8 cellular contexts compared by ENCODE assay signal in genomic region chr12:121060149-121061001, GRCh38. TPM values are rescaled to one million over a fixed set of nuclear protein-coding genes. Genes with fewer than 3 reads are reported as not detected.
A peak's percentile ranks its signal among the peaks of the same experiment; 100 is the strongest.
DNase-seq lines count a peak whose midpoint lies in the region; ATAC-seq and TF ChIP-seq lines count a peak whose summit lies in the region.

No MANE protein-coding gene starts in this region.

- DNase-seq in AG09319 (ENCODE audit: extremely low read depth, low read depth) (peak; percentile 49), NCI-H460 (ENCODE audit: extremely low read depth, low read depth) (peak; percentile 61)
- DNase-seq in activated CD4-positive, alpha-beta memory T cell treated with anti-CD3 and anti-CD28 coated beads, Interleukin-2, amount 10 ng/mL, durations not matched to agents 7 days and 5 days, result peak; percentile 79

- H3K4me1 ChIP-seq in endocrine pancreas (ENCODE audit: control insufficient read depth, insufficient read depth, low read length) (no peaks in the 10 kb centered on the region), mononuclear cell (ENCODE audit: insufficient read depth, low read length) (peaks cover 16% of the 10 kb centered on the region)

- H3K9ac ChIP-seq in endocrine pancreas (ENCODE audit: control insufficient read depth, insufficient read depth, low read length), result no peak overlapping the region

- H3K27me3 Mint-ChIP-seq in activated CD4-positive, alpha-beta memory T cell treated with anti-CD3 and anti-CD28 coated beads, Interleukin-2, amount 10 ng/mL, durations not matched to agents 7 days and 5 days, result no peaks in the 10 kb centered on the region

- CTCF ChIA-PET in activated CD4-positive, alpha-beta memory T cell treated with anti-CD3 and anti-CD28 coated beads, Interleukin-2, amount 10 ng/mL, durations not matched to agents 7 days and 5 days (lab: Charles Lee), result interaction anchor here (0.6 to 4.7 kb wide), 48 partner anchors 8 to 523 kb away, joined by 3 to 47 read pairs (median 5); partner anchors contain the start of genes OASL, P2RX7 and POP5

- peak overlapping the region; percentile 98 for H3K27ac Mint-ChIP-seq in activated CD4-positive, alpha-beta memory T cell treated with anti-CD3 and anti-CD28 coated beads, Interleukin-2, amount 10 ng/mL, durations not matched to agents 7 days and 5 days

- POLR2A ChIA-PET in activated CD4-positive, alpha-beta memory T cell treated with anti-CD3 and anti-CD28 coated beads, Interleukin-2, amount 10 ng/mL, durations not matched to agents 7 days and 5 days (lab: Charles Lee), result interaction anchor here (0.8 to 3.4 kb wide), 21 partner anchors 9 to 768 kb away, joined by 3 to 32 read pairs (median 5); partner anchors contain the start of genes ANAPC5, C12orf43, OASL and RNF34

- peak overlapping the region; percentile 24 for H3K4me3 ChIP-seq in endocrine pancreas (ENCODE audit: control insufficient read depth, insufficient read depth, low read length)
- H3K4me3 ChIP-seq in mononuclear cell (ENCODE audit: low read length), result peak overlapping the region; percentile 54

- ATAC-seq in GM18508 (IDR thresholded peaks at IDR 0.05; ENCODE audit: insufficient read depth, unreplicated experiment), result peak; percentile 66
- ATAC-seq in HG02973 (IDR thresholded peaks at IDR 0.05; ENCODE audit: unreplicated experiment), result peak; percentile 84

- H3K4me1 Mint-ChIP-seq in activated CD4-positive, alpha-beta memory T cell treated with anti-CD3 and anti-CD28 coated beads, Interleukin-2, amount 10 ng/mL, durations not matched to agents 7 days and 5 days, result peaks cover 37% of the 10 kb centered on the region

- TF ChIP-seq CTCF in AG09319 (IDR thresholded peaks at IDR 0.05; ENCODE audit: low read depth, low read length), result peak; percentile 62

- H3K27ac ChIP-seq in temporal lobe (ENCODE audit: low read depth, low read length), result peak overlapping the region; percentile 44

- H3K36me3 ChIP-seq in endocrine pancreas (ENCODE audit: control insufficient read depth, insufficient read depth, low read length), result no peaks in the 10 kb centered on the region

- no peaks in the 10 kb centered on the region for H3K9me3 Mint-ChIP-seq in activated CD4-positive, alpha-beta memory T cell treated with anti-CD3 and anti-CD28 coated beads, Interleukin-2, amount 10 ng/mL, durations not matched to agents 7 days and 5 days

- H3K27me3 ChIP-seq in endocrine pancreas (ENCODE audit: control insufficient read depth, insufficient read depth, low read length) (no peaks in the 10 kb centered on the region), mononuclear cell (ENCODE audit: insufficient read depth, low read length) (no peaks in the 10 kb centered on the region)

- H3K9me3 ChIP-seq in endocrine pancreas (ENCODE audit: control insufficient read depth, low read length) (no peaks in the 10 kb centered on the region), mononuclear cell (ENCODE audit: low read depth, low read length) (no peaks in the 10 kb centered on the region)

- H3K4me3 Mint-ChIP-seq in activated CD4-positive, alpha-beta memory T cell treated with anti-CD3 and anti-CD28 coated beads, Interleukin-2, amount 10 ng/mL, durations not matched to agents 7 days and 5 days, result peak overlapping the region; percentile 80

- no peaks in the 10 kb centered on the region for H3K36me3 Mint-ChIP-seq in activated CD4-positive, alpha-beta memory T cell treated with anti-CD3 and anti-CD28 coated beads, Interleukin-2, amount 10 ng/mL, durations not matched to agents 7 days and 5 days (ENCODE audit: low read depth)

RNA-seq across cellular contexts. Expression of gene OASL, which starts 21.3 kb away (rescaled TPM):
- 0.17 TPM in 1 of 2 replicates, not detected in the other for total RNA-seq in NCI-H460 (2014; rRNA removed; shearing (Covaris generic))
- polyA plus RNA-seq in NCI-H460 (2014; cell fraction: nucleus; rRNA removed), result not detected in 2 replicates
- 100 to 1,000 TPM; 104 to 107 TPM for total RNA-seq in activated CD4-positive, alpha-beta memory T cell treated with anti-CD3 and anti-CD28 coated beads, Interleukin-2, amount 10 ng/mL, durations not matched to agents 7 days and 5 days
- total RNA-seq in mononuclear cell (18.5 TPM), temporal lobe (under 0.01 TPM)

RNA-seq across cellular contexts. Expression of gene C12orf43, which starts 44.1 kb away (rescaled TPM):
- 17.8 and 18.6 TPM in 2 replicates for total RNA-seq in NCI-H460 (2014; rRNA removed; shearing (Covaris generic))
- polyA plus RNA-seq in NCI-H460 (2014; cell fraction: nucleus; rRNA removed), result 5.3 and 14.6 TPM in 2 replicates
- 10 to 100 TPM; 11.5 to 12.3 TPM for total RNA-seq in activated CD4-positive, alpha-beta memory T cell treated with anti-CD3 and anti-CD28 coated beads, Interleukin-2, amount 10 ng/mL, durations not matched to agents 7 days and 5 days
- total RNA-seq in mononuclear cell, result 9.2 TPM
- total RNA-seq in temporal lobe, result 12.0 TPM

Comparison
In these comparisons a context has a peak if more than half of its experiments do, and no peak if none do; other contexts are left out.
1. Peak in every context shown above with its lines: DNase-seq, ATAC-seq, H3K4me3 ChIP-seq and H3K27ac ChIP-seq.
2. RNA of gene OASL, which starts 21.3 kb away (total RNA-seq): 104 to 107 TPM in activated CD4-positive, alpha-beta memory T cell treated with anti-CD3 and anti-CD28 coated beads, Interleukin-2, amount 10 ng/mL, durations not matched to agents 7 days and 5 days and 18.5 TPM in mononuclear cell (single experiment); 0.17 TPM in NCI-H460 and under 0.01 TPM in temporal lobe (single experiment); every median in the first group is over 10 times any median in the second.